23 cellular contexts compared by ENCODE assay signal in the genomic region with DNA sequence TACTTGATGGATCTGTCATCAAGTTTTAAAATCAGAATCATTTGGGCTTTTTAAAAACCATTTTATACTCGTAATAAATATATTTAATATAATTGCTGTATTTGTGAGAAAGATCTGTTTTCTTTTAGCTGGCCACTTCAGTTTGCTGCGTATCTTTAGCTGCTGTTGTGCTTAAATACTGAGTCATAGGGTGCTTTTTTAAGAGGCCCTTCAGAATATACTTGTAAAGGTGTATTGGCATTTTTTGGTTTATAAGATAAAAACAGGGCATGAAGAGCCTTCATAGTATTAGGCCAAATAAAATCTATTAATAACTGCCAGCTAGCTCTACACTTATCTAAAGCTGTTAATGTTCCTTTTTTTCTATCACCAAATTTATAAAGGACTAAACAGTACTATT. TPM values are rescaled to one million over a fixed set of nuclear protein-coding genes. Genes with fewer than 3 reads are reported as not detected.
A peak's percentile ranks its signal among the peaks of the same experiment; 100 is the strongest.
DNase-seq lines count a peak whose midpoint lies in the region; ATAC-seq and TF ChIP-seq lines count a peak whose summit lies in the region.
"Had no signal": no experiment of that assay in that cellular context is flagged by ENCODE, and none has a peak within 500 bp of the region (broad histone marks: within the 10 kb centered on the region; RNA-seq: fewer than 3 reads in every experiment).

No MANE protein-coding gene starts in this region.

- TF ChIP-seq CTCF in HFFc6 (IDR thresholded peaks at IDR 0.05) (no peak), stomach (IDR thresholded peaks at IDR 0.05) (no peak)

- H3K27me3 ChIP-seq in stomach = no peaks in the 10 kb centered on the region
- H3K27me3 ChIP-seq: SJSA1 had no signal

- intact Hi-C loops in stomach (cut with DNase I; ENCODE audit: low total_unique reads) = no loop called here

- H3K36me3 Mint-ChIP-seq in activated naive CD8-positive, alpha-beta T cell = peaks cover 26% of the 10 kb centered on the region
- H3K36me3 Mint-ChIP-seq in activated naive CD8-positive, alpha-beta T cell treated with anti-CD3 and anti-CD28 coated beads, Interleukin-2, amount 50 U/mL, for 24 hours (ENCODE audit: low read depth) = peaks cover 74% of the 10 kb centered on the region
- H3K36me3 Mint-ChIP-seq in HFFc6 (ENCODE audit: low read depth) (peaks cover 71% of the 10 kb centered on the region), immature natural killer cell (peaks cover 40 to 67% (median 62%) of the 10 kb centered on the region in 3 donors)

- TF ChIP-seq EP300 in stomach (IDR thresholded peaks at IDR 0.05) = no peak

- H3K27ac Mint-ChIP-seq in activated naive CD8-positive, alpha-beta T cell = peak overlapping the region; percentile 84
- no peak overlapping the region for H3K27ac Mint-ChIP-seq in activated naive CD8-positive, alpha-beta T cell treated with anti-CD3 and anti-CD28 coated beads, Interleukin-2, amount 50 U/mL, for 24 hours
- H3K27ac Mint-ChIP-seq in HFFc6 = peak overlapping the region; percentile 33; the same call in 1 of the 2 replicates
- H3K27ac Mint-ChIP-seq in immature natural killer cell = peak overlapping the region in 4 of 6 donors; percentile 93 to 97 (median 97)

- H3K4me1 Mint-ChIP-seq in activated naive CD8-positive, alpha-beta T cell (ENCODE audit: low read depth) = peaks cover 91% of the 10 kb centered on the region
- peaks cover 92% of the 10 kb centered on the region for H3K4me1 Mint-ChIP-seq in activated naive CD8-positive, alpha-beta T cell treated with anti-CD3 and anti-CD28 coated beads, Interleukin-2, amount 50 U/mL, for 24 hours
- H3K4me1 Mint-ChIP-seq in HFFc6 (ENCODE audit: low read depth) (peaks cover 75% of the 10 kb centered on the region), immature natural killer cell (peaks cover 0 to 92% of the 10 kb centered on the region in 2 donors)

- no peak overlapping the region for H3K4me3 Mint-ChIP-seq in activated naive CD8-positive, alpha-beta T cell
- H3K4me3 Mint-ChIP-seq in activated naive CD8-positive, alpha-beta T cell treated with anti-CD3 and anti-CD28 coated beads, Interleukin-2, amount 50 U/mL, for 24 hours = no peak overlapping the region
- H3K4me3 Mint-ChIP-seq in HFFc6 (no peak overlapping the region), immature natural killer cell (peak overlapping the region; percentile 14 to 79 (median 77))
- H3K4me3 Mint-ChIP-seq: nephron had no signal

- H3K36me3 ChIP-seq in stomach = peaks cover 0 to 63% (median 47%) of the 10 kb centered on the region in 4 donors

- H3K4me1 ChIP-seq in stomach = peaks cover 0 to 26% (median 13%) of the 10 kb centered on the region in 4 donors

- H3K9me3 ChIP-seq in stomach = no peaks in the 10 kb centered on the region
- H3K9me3 ChIP-seq: SJSA1 had no signal

- no peak overlapping the region for H3K4me3 ChIP-seq in stomach
- H3K4me3 ChIP-seq: SJSA1 had no signal

- H3K9me3 Mint-ChIP-seq in activated naive CD8-positive, alpha-beta T cell (ENCODE audit: low read depth) = no peaks in the 10 kb centered on the region
- no peaks in the 10 kb centered on the region for H3K9me3 Mint-ChIP-seq in activated naive CD8-positive, alpha-beta T cell treated with anti-CD3 and anti-CD28 coated beads, Interleukin-2, amount 50 U/mL, for 24 hours
- H3K9me3 Mint-ChIP-seq in HFFc6 (no peaks in the 10 kb centered on the region), immature natural killer cell (no peaks in the 10 kb centered on the region)
- H3K9me3 Mint-ChIP-seq: activated T-helper 2 cell treated with anti-CD3 and anti-CD28 coated beads, Interferon-gamma antibody, Interleukin-2, Interleukin-4, amounts not matched to agents 10 μg/mL and 5 μg/mL and 100 μg/mL, durations not matched to agents 14 hours and 24 hours and 36 hours; nephron had no signal

- WGBS in stomach, 5 donors = 56 to 84% (median 75%) methylated on average over 2 of the region's 2 CpGs

- no peaks in the 10 kb centered on the region for H3K27me3 Mint-ChIP-seq in activated naive CD8-positive, alpha-beta T cell
- no peaks in the 10 kb centered on the region for H3K27me3 Mint-ChIP-seq in activated naive CD8-positive, alpha-beta T cell treated with anti-CD3 and anti-CD28 coated beads, Interleukin-2, amount 50 U/mL, for 24 hours
- no peaks in the 10 kb centered on the region; the same call in 1 of the 2 replicates for H3K27me3 Mint-ChIP-seq in HFFc6 (ENCODE audit: insufficient read depth)
- peaks cover 11 to 28% (median 11%) of the 10 kb centered on the region in 3 donors for H3K27me3 Mint-ChIP-seq in immature natural killer cell (ENCODE audit: low read depth in 3 of 3)

- ATAC-seq in activated naive CD8-positive, alpha-beta T cell treated with anti-CD3 and anti-CD28 coated beads, Interleukin-2, amount 50 U/mL, for 24 hours = no peak
- no peak for ATAC-seq in GM18858 (IDR thresholded peaks at IDR 0.05; ENCODE audit: unreplicated experiment)
- no peak for ATAC-seq in GM18867 (IDR thresholded peaks at IDR 0.05; ENCODE audit: unreplicated experiment)
- ATAC-seq: activated CD4-positive, CD25-positive, alpha-beta regulatory T cell treated with anti-CD3 and anti-CD28 coated beads, Interleukin-2, amount 50 U/mL, for 24 hours had no signal

- DNase-seq in activated naive CD8-positive, alpha-beta T cell treated with anti-CD3 and anti-CD28 coated beads, Interleukin-2, amount 50 U/mL, for 24 hours = no peak
- DNase-seq in HFFc6 (no peak), immature natural killer cell (no peak), stomach (no peak), NCI-H2196 treated with DMSO at 0.1 percent for 48 hours (lab: John Stamatoyannopoulos, UW; ENCODE audit: unreplicated experiment) (no peak)
- DNase-seq: amniotic stem cell, DND-41, hippocampal formation, islet precursor cell, KBM-7, mesenchymal stem cell, MV-4-11, NCI-H187 treated with DMSO at 0.1 percent for 48 hours, NCI-H345, posterior cingulate gyrus had no signal

- peak overlapping the region in 3 of 5 donors; percentile 7 to 29 (median 9) for H3K27ac ChIP-seq in stomach
- H3K27ac ChIP-seq: C4-2B, SJSA1 had no signal

- no peak for TF ChIP-seq POLR2A in stomach (IDR thresholded peaks at IDR 0.05)

RNA-seq across cellular contexts. Expression of a gene that starts 43.8 kb away (rescaled TPM):
- total RNA-seq in HFFc6 (2021; fragmentation: NEBNext Ultra II Directional; extraction: Animal tissue kit (Norgen Biotek cat#: 25700)) = 10 to 100 TPM; 59.0 to 79.2 (median 62.8) TPM
- 100 to 1,000 TPM; 255 to 300 (median 271) TPM for polyA plus RNA-seq in immature natural killer cell
- 10 to 100 TPM; 18.5 to 33.0 (median 30.8) TPM for total RNA-seq in stomach
- polyA plus RNA-seq in stomach = 10 to 100 TPM in 2 of 3 donors, 1 to 10 TPM in 1; 6.3 to 32.4 (median 19.2) TPM

Comparison
In these comparisons a context has a peak if more than half of its experiments do, and no peak if none do; other contexts are left out.
1. H3K4me3 Mint-ChIP-seq: peak in immature natural killer cell (5 of 5); none in activated naive CD8-positive, alpha-beta T cell (single experiment), activated naive CD8-positive, alpha-beta T cell treated with anti-CD3 and anti-CD28 coated beads, Interleukin-2, amount 50 U/mL, for 24 hours (single experiment) and HFFc6 (single experiment).